Comparison of ENCODE assay signal across 21 cellular contexts in genomic region chr1:84643183-84643582, GRCh38.
"Had no signal": no experiment of that assay in that cellular context is flagged by ENCODE, and none has a peak within 500 bp of the region (broad histone marks: within the 10 kb centered on the region; RNA-seq: fewer than 3 reads in every experiment).

No MANE protein-coding gene starts in this region.

- H3K27me3 ChIP-seq: brain microvascular endothelial cell had no signal

- H3K4me3 Mint-ChIP-seq: activated CD8-positive, alpha-beta memory T cell treated with anti-CD3 and anti-CD28 coated beads, Interleukin-2, amount 10 ng/mL, durations not matched to agents 7 days and 5 days; activated naive CD8-positive, alpha-beta T cell treated with anti-CD3 and anti-CD28 coated beads, Interleukin-2, amount 50 U/mL, for 24 hours; activated T-cell treated with anti-CD3 and anti-CD28 coated beads, Interleukin-2, amount 50 U/mL, for 4 hours; T-helper 1 cell treated with Interleukin-12 subunit alpha and Interleukin-12 subunit beta and Interleukin-4 antibody, amounts not matched to agents 30 μg/mL and 1 μg/mL, for 36 hours had no signal

- H3K27ac ChIP-seq: brain microvascular endothelial cell had no signal

- H3K9me3 Mint-ChIP-seq: activated naive CD4-positive, alpha-beta T cell treated with anti-CD3 and anti-CD28 coated beads, Interleukin-2, amount 50 U/mL, for 72 hours; activated naive CD8-positive, alpha-beta T cell treated with anti-CD3 and anti-CD28 coated beads, Interleukin-2, amount 50 U/mL, for 24 hours; activated T-cell treated with anti-CD3 and anti-CD28 coated beads, Interleukin-2, amount 50 U/mL, for 4 hours; T-helper 1 cell treated with Interleukin-12 subunit alpha and Interleukin-12 subunit beta and Interleukin-4 antibody, amounts not matched to agents 30 μg/mL and 1 μg/mL, for 36 hours had no signal

- H3K36me3 Mint-ChIP-seq: activated naive CD4-positive, alpha-beta T cell treated with anti-CD3 and anti-CD28 coated beads, Interleukin-2, amount 50 U/mL, for 72 hours had no signal

- DNase-seq: activated CD4-positive, alpha-beta T cell treated with anti-CD3 and anti-CD28 coated beads for 4 hours; activated CD4-positive, alpha-beta T cell treated with anti-CD3 and anti-CD28 coated beads, Interleukin-2, amount 50 U/mL, for 48 hours; activated CD8-positive, alpha-beta memory T cell treated with anti-CD3 and anti-CD28 coated beads, Interleukin-2, amount 10 ng/mL, durations not matched to agents 7 days and 5 days; activated effector memory CD4-positive, alpha-beta T cell treated with anti-CD3 and anti-CD28 coated beads, Interleukin-2, amount 50 U/mL, for 16 hours; activated naive CD4-positive, alpha-beta T cell treated with Interleukin-2 at 50 U/mL for 16 hours; activated naive CD8-positive, alpha-beta T cell treated with anti-CD3 and anti-CD28 coated beads, Interleukin-2, amount 50 U/mL, for 24 hours; activated T-cell treated with anti-CD3 and anti-CD28 coated beads, Interleukin-2, amount 50 U/mL, for 4 hours; amniotic stem cell; brain microvascular endothelial cell; Karpas-422; MM.1S; NCI-H1105; NCI-H1436; NCI-H1694 treated with DMSO at 0.1 percent for 48 hours; NCI-H2081; NCI-H526 treated with DMSO at 0.1 percent for 48 hours; NK-92 treated with Interleukin-12 subunit alpha and Interleukin-12 subunit beta, amount 100 ng/mL, for 24 hours; PC-3; SHP77 treated with DMSO at 0.1 percent for 48 hours had no signal

- H3K4me1 Mint-ChIP-seq: activated CD8-positive, alpha-beta memory T cell treated with anti-CD3 and anti-CD28 coated beads, Interleukin-2, amount 10 ng/mL, durations not matched to agents 7 days and 5 days; activated naive CD8-positive, alpha-beta T cell treated with anti-CD3 and anti-CD28 coated beads, Interleukin-2, amount 50 U/mL, for 24 hours had no signal

- H3K27me3 Mint-ChIP-seq: activated CD8-positive, alpha-beta memory T cell treated with anti-CD3 and anti-CD28 coated beads, Interleukin-2, amount 10 ng/mL, durations not matched to agents 7 days and 5 days; activated naive CD8-positive, alpha-beta T cell treated with anti-CD3 and anti-CD28 coated beads, Interleukin-2, amount 50 U/mL, for 24 hours had no signal

- H3K27ac Mint-ChIP-seq: activated CD8-positive, alpha-beta memory T cell treated with anti-CD3 and anti-CD28 coated beads, Interleukin-2, amount 10 ng/mL, durations not matched to agents 7 days and 5 days; activated naive CD4-positive, alpha-beta T cell treated with anti-CD3 and anti-CD28 coated beads, Interleukin-2, amount 50 U/mL, for 72 hours; activated naive CD8-positive, alpha-beta T cell treated with anti-CD3 and anti-CD28 coated beads, Interleukin-2, amount 50 U/mL, for 24 hours; T-helper 1 cell treated with Interleukin-12 subunit alpha and Interleukin-12 subunit beta and Interleukin-4 antibody, amounts not matched to agents 30 μg/mL and 1 μg/mL, for 36 hours had no signal

- H3K36me3 ChIP-seq: brain microvascular endothelial cell had no signal
